In the genomic region with DNA sequence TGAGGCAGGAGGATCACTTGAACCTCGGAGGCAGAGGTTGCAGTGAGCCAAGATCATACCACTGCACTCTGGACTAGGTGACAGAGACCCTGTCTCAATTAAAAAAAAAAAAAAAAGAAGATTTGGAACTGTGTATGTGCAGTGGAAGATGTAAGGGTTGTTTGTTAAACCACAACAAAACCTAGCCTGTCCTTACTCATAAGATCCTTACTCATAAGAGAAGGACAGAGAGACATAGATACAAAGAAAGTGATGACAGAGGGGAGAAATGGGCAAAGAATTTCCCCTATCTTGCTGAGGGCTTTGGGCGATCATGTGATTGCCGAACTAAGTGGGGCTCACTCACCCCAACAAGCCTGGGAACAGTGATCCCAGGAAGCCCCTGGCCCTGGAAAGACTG, we compare ENCODE assay signal across 14 cellular contexts. TPM values are rescaled to one million over a fixed set of nuclear protein-coding genes. Genes with fewer than 3 reads are reported as not detected.
DNase-seq lines count a peak whose midpoint lies in the region; ATAC-seq and TF ChIP-seq lines count a peak whose summit lies in the region.
"Had no signal": no experiment of that assay in that cellular context is flagged by ENCODE, and none has a peak within 500 bp of the region (broad histone marks: within the 10 kb centered on the region; RNA-seq: fewer than 3 reads in every experiment).

No MANE protein-coding gene starts in this region.

- intact Hi-C loops in activated CD4-positive, alpha-beta memory T cell treated with anti-CD3 and anti-CD28 coated beads for 36 hours (cut with micrococcal nuclease) = loop anchor here (1.0 to 2.0 kb wide), 2 partner anchors 9 to 54 kb away; a partner anchor contains a TSS

- peak; percentile 36 for DNase-seq in activated CD4-positive, alpha-beta memory T cell treated with anti-CD3 and anti-CD28 coated beads for 36 hours
- DNase-seq in activated CD4-positive, alpha-beta memory T cell treated with anti-CD3 and anti-CD28 coated beads, Interleukin-2, amount 10 ng/mL, durations not matched to agents 7 days and 5 days = no peak
- DNase-seq in WERI-Rb-1 = no peak
- no peak for DNase-seq in stimulated activated effector memory CD8-positive, alpha-beta T cell treated with anti-CD3 and anti-CD28 coated beads, Interleukin-12 subunit alpha, Interleukin-12 subunit beta, amount 100 ng/mL, for 72 hours (ENCODE audit: low spot score in 2 of 2)
- DNase-seq in NCI-H446 treated with DMSO at 0.1 percent for 48 hours (lab: John Stamatoyannopoulos, UW) = no peak
- DNase-seq: H9; KG1; NCI-H1092; NCI-H2107; NCI-H345; NCI-H69; NK-92 treated with Interleukin-12 subunit alpha and Interleukin-12 subunit beta, amount 100 ng/mL, for 24 hours had no signal

- H3K36me3 ChIP-seq in WERI-Rb-1 = peaks cover 37% of the 10 kb centered on the region

- peaks cover 35% of the 10 kb centered on the region for H3K36me3 Mint-ChIP-seq in activated CD4-positive, alpha-beta memory T cell treated with anti-CD3 and anti-CD28 coated beads for 36 hours
- H3K36me3 Mint-ChIP-seq in activated CD4-positive, alpha-beta memory T cell treated with anti-CD3 and anti-CD28 coated beads, Interleukin-2, amount 10 ng/mL, durations not matched to agents 7 days and 5 days (ENCODE audit: low read depth) = peaks cover 41% of the 10 kb centered on the region
- H3K36me3 Mint-ChIP-seq in stimulated activated effector memory CD8-positive, alpha-beta T cell treated with anti-CD3 and anti-CD28 coated beads, Interleukin-12 subunit alpha, Interleukin-12 subunit beta, amount 100 ng/mL, for 72 hours = peaks cover 75% of the 10 kb centered on the region

- peaks cover 6% of the 10 kb centered on the region for H3K9me3 ChIP-seq in WERI-Rb-1 (ENCODE audit: severe bottlenecking)

- no peak overlapping the region for H3K4me3 ChIP-seq in WERI-Rb-1 (ENCODE audit: low read depth, low read length)

- H3K27ac Mint-ChIP-seq in activated CD4-positive, alpha-beta memory T cell treated with anti-CD3 and anti-CD28 coated beads for 36 hours = peak overlapping the region; percentile 71
- no peak overlapping the region for H3K27ac Mint-ChIP-seq in activated CD4-positive, alpha-beta memory T cell treated with anti-CD3 and anti-CD28 coated beads, Interleukin-2, amount 10 ng/mL, durations not matched to agents 7 days and 5 days
- H3K27ac Mint-ChIP-seq in stimulated activated effector memory CD8-positive, alpha-beta T cell treated with anti-CD3 and anti-CD28 coated beads, Interleukin-12 subunit alpha, Interleukin-12 subunit beta, amount 100 ng/mL, for 72 hours = peak overlapping the region; percentile 87
- H3K27ac Mint-ChIP-seq: H9 had no signal

- H3K27ac ChIP-seq in C4-2B (peak overlapping the region; percentile 2; the same call in 1 of the 2 replicates), WERI-Rb-1 (peak overlapping the region; percentile 85)

- no peak overlapping the region for H3K4me3 Mint-ChIP-seq in activated CD4-positive, alpha-beta memory T cell treated with anti-CD3 and anti-CD28 coated beads for 36 hours
- H3K4me3 Mint-ChIP-seq in activated CD4-positive, alpha-beta memory T cell treated with anti-CD3 and anti-CD28 coated beads, Interleukin-2, amount 10 ng/mL, durations not matched to agents 7 days and 5 days = no peak overlapping the region
- H3K4me3 Mint-ChIP-seq in stimulated activated effector memory CD8-positive, alpha-beta T cell treated with anti-CD3 and anti-CD28 coated beads, Interleukin-12 subunit alpha, Interleukin-12 subunit beta, amount 100 ng/mL, for 72 hours = peak overlapping the region; percentile 23
- H3K4me3 Mint-ChIP-seq: H9 had no signal

- no peaks in the 10 kb centered on the region for H3K27me3 ChIP-seq in WERI-Rb-1 (ENCODE audit: insufficient read depth, low read depth, severe bottlenecking)

- H3K4me1 Mint-ChIP-seq in activated CD4-positive, alpha-beta memory T cell treated with anti-CD3 and anti-CD28 coated beads for 36 hours (ENCODE audit: low read depth) = peaks cover 42% of the 10 kb centered on the region
- peaks cover 31% of the 10 kb centered on the region for H3K4me1 Mint-ChIP-seq in activated CD4-positive, alpha-beta memory T cell treated with anti-CD3 and anti-CD28 coated beads, Interleukin-2, amount 10 ng/mL, durations not matched to agents 7 days and 5 days
- H3K4me1 Mint-ChIP-seq in stimulated activated effector memory CD8-positive, alpha-beta T cell treated with anti-CD3 and anti-CD28 coated beads, Interleukin-12 subunit alpha, Interleukin-12 subunit beta, amount 100 ng/mL, for 72 hours = peaks cover 54% of the 10 kb centered on the region

- peak; percentile 94 for ATAC-seq in stimulated activated effector memory CD8-positive, alpha-beta T cell treated with anti-CD3 and anti-CD28 coated beads, Interleukin-12 subunit alpha, Interleukin-12 subunit beta, amount 100 ng/mL, for 72 hours
- no peak for ATAC-seq in esophagus mucosa

- TF ChIP-seq CTCF in C4-2B (conservative IDR thresholded peaks at IDR 0.05) (no peak), WERI-Rb-1 (IDR thresholded peaks at IDR 0.05; ENCODE audit: low read depth, low read length) (no peak)

- H3K9me3 Mint-ChIP-seq in activated CD4-positive, alpha-beta memory T cell treated with anti-CD3 and anti-CD28 coated beads for 36 hours = no peaks in the 10 kb centered on the region
- no peaks in the 10 kb centered on the region for H3K9me3 Mint-ChIP-seq in activated CD4-positive, alpha-beta memory T cell treated with anti-CD3 and anti-CD28 coated beads, Interleukin-2, amount 10 ng/mL, durations not matched to agents 7 days and 5 days
- H3K9me3 Mint-ChIP-seq in stimulated activated effector memory CD8-positive, alpha-beta T cell treated with anti-CD3 and anti-CD28 coated beads, Interleukin-12 subunit alpha, Interleukin-12 subunit beta, amount 100 ng/mL, for 72 hours = no peaks in the 10 kb centered on the region

- CTCF ChIA-PET in activated CD4-positive, alpha-beta memory T cell treated with anti-CD3 and anti-CD28 coated beads for 36 hours (lab: Charles Lee) = interaction anchor here (1.0 to 1.2 kb wide), 3 partner anchors 8 to 90 kb away, joined by 3 to 6 read pairs (median 4); a partner anchor contains a TSS
- CTCF ChIA-PET in activated CD4-positive, alpha-beta memory T cell treated with anti-CD3 and anti-CD28 coated beads, Interleukin-2, amount 10 ng/mL, durations not matched to agents 7 days and 5 days (lab: Charles Lee) = interaction anchor here (0.7 kb wide), 1 partner anchor 87 kb away, joined by 3 read pairs; no protein-coding TSS in a partner anchor

- H3K27me3 Mint-ChIP-seq in activated CD4-positive, alpha-beta memory T cell treated with anti-CD3 and anti-CD28 coated beads for 36 hours = no peaks in the 10 kb centered on the region
- H3K27me3 Mint-ChIP-seq in activated CD4-positive, alpha-beta memory T cell treated with anti-CD3 and anti-CD28 coated beads, Interleukin-2, amount 10 ng/mL, durations not matched to agents 7 days and 5 days = no peaks in the 10 kb centered on the region

- POLR2A ChIA-PET in activated CD4-positive, alpha-beta memory T cell treated with anti-CD3 and anti-CD28 coated beads for 36 hours (lab: Charles Lee) = interaction anchor here (0.5 kb wide), 1 partner anchor 28 kb away, joined by 3 read pairs; no protein-coding TSS in a partner anchor
- POLR2A ChIA-PET in activated CD4-positive, alpha-beta memory T cell treated with anti-CD3 and anti-CD28 coated beads, Interleukin-2, amount 10 ng/mL, durations not matched to agents 7 days and 5 days (lab: Charles Lee) = no interaction called here

RNA-seq across cellular contexts. Expression of a gene that starts 7.9 kb away (rescaled TPM):
- total RNA-seq in activated CD4-positive, alpha-beta memory T cell treated with anti-CD3 and anti-CD28 coated beads for 36 hours = 1 to 10 TPM; 6.4 TPM
- 1 to 10 TPM; 6.6 to 6.8 TPM for total RNA-seq in activated CD4-positive, alpha-beta memory T cell treated with anti-CD3 and anti-CD28 coated beads, Interleukin-2, amount 10 ng/mL, durations not matched to agents 7 days and 5 days
- total RNA-seq in esophagus mucosa = 59.5 TPM

RNA-seq across cellular contexts. Expression of a gene that starts 8.2 kb away (rescaled TPM):
- 10 to 100 TPM; 31.7 to 36.3 TPM for total RNA-seq in activated CD4-positive, alpha-beta memory T cell treated with anti-CD3 and anti-CD28 coated beads for 36 hours
- 10 to 100 TPM; 32.5 to 37.7 TPM for total RNA-seq in activated CD4-positive, alpha-beta memory T cell treated with anti-CD3 and anti-CD28 coated beads, Interleukin-2, amount 10 ng/mL, durations not matched to agents 7 days and 5 days
- total RNA-seq in esophagus mucosa = 18.7 TPM

RNA-seq across cellular contexts. Expression of a gene that starts 25.4 kb away (rescaled TPM):
- total RNA-seq in activated CD4-positive, alpha-beta memory T cell treated with anti-CD3 and anti-CD28 coated beads for 36 hours = 10 to 100 TPM; 14.1 to 15.8 TPM
- 10 to 100 TPM; 18.1 to 18.8 TPM for total RNA-seq in activated CD4-positive, alpha-beta memory T cell treated with anti-CD3 and anti-CD28 coated beads, Interleukin-2, amount 10 ng/mL, durations not matched to agents 7 days and 5 days
- total RNA-seq in esophagus mucosa = 5.4 TPM

RNA-seq across cellular contexts. Expression of a gene that starts 26.2 kb away (rescaled TPM):
- 100 to 1,000 TPM; 241 to 253 TPM for total RNA-seq in activated CD4-positive, alpha-beta memory T cell treated with anti-CD3 and anti-CD28 coated beads for 36 hours
- total RNA-seq in activated CD4-positive, alpha-beta memory T cell treated with anti-CD3 and anti-CD28 coated beads, Interleukin-2, amount 10 ng/mL, durations not matched to agents 7 days and 5 days = 100 to 1,000 TPM; 145 to 151 TPM
- total RNA-seq in esophagus mucosa = 69.8 TPM

RNA-seq across cellular contexts. Expression of a gene that starts 34.4 kb away (rescaled TPM):
- total RNA-seq in activated CD4-positive, alpha-beta memory T cell treated with anti-CD3 and anti-CD28 coated beads for 36 hours = 10 to 100 TPM; 14.0 to 14.8 TPM
- total RNA-seq in activated CD4-positive, alpha-beta memory T cell treated with anti-CD3 and anti-CD28 coated beads, Interleukin-2, amount 10 ng/mL, durations not matched to agents 7 days and 5 days = 1 to 10 TPM; 4.8 to 5.8 TPM
- total RNA-seq in esophagus mucosa = 11.0 TPM
